ENCODE assay signal across 8 cellular contexts in the genomic region with DNA sequence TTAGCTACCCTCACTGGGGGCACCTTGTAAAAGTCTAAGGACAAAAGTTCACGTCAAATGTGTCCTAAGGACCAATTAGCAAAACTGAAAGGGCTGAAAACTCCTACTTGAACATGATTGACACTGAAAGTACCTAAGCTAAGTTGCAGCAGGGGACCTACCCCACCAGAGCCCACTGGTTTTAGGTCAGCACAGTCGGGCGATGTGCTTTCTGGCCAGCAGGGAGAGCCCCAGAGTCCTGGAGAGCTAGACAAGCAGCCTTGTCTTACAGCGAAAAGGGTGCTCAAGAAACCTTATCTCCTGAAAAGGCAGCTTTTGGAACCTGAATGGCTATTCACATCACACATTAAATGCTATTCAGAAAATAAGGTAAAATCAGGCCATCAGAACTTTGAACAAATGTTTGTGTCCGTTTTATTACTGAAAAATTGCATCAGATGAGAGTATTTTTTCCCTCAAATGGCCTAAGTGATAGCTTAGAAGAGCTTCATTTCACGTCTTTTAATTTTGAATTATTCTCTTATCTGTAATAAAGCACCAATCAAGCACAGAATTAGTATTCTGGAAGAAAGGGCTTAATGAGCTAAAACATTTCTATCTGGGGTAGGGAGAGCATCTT. TPM values are rescaled to one million over a fixed set of nuclear protein-coding genes. Genes with fewer than 3 reads are reported as not detected.
DNase-seq lines count a peak whose midpoint lies in the region; ATAC-seq, FAIRE-seq and TF ChIP-seq lines count a peak whose summit lies in the region.

No MANE protein-coding gene starts in this region.

- FAIRE-seq in urothelium cell line (lab: Jason Lieb, UNC) = no peak

- peak; percentile 78 for ATAC-seq in HG02938 (IDR thresholded peaks at IDR 0.05; ENCODE audit: unreplicated experiment)
- ATAC-seq in natural killer cell = peak; percentile 54 to 86 (median 81)
- ATAC-seq in HG02970 (IDR thresholded peaks at IDR 0.05; ENCODE audit: low FRiP score, unreplicated experiment) = no peak

- no peak overlapping the region for H3K4me3 Mint-ChIP-seq in natural killer cell

- H3K27me3 Mint-ChIP-seq in natural killer cell (ENCODE audit: low read depth in 2 of 2) = peaks cover 0 to 5% of the 10 kb centered on the region in 2 donors

- no peak overlapping the region for H3K27ac Mint-ChIP-seq in natural killer cell

- H3K36me3 ChIP-seq in GM06990 (ENCODE audit: control insufficient read depth, insufficient read depth, low read length) = no peaks in the 10 kb centered on the region

- peaks cover 17 to 32% of the 10 kb centered on the region in 2 donors for H3K4me1 Mint-ChIP-seq in natural killer cell

- peak; percentile 78 for TF ChIP-seq CTCF in GM06990 (IDR thresholded peaks at IDR 0.05; ENCODE audit: insufficient read depth, low read length, poor library complexity, severe bottlenecking)
- peak; percentile 62 for TF ChIP-seq CTCF in natural killer cell (IDR thresholded peaks at IDR 0.05)

- H3K9me3 Mint-ChIP-seq in natural killer cell = peaks cover 4 to 7% of the 10 kb centered on the region in 2 donors

- intact Hi-C loops in natural killer cell (cut with micrococcal nuclease) = no loop called here

- H3K36me3 Mint-ChIP-seq in natural killer cell = peaks cover 14% of the 10 kb centered on the region

- H3K27me3 ChIP-seq in GM06990 (replicated peaks; ENCODE audit: control insufficient read depth, insufficient read depth, low read length) = no peaks in the 10 kb centered on the region

- DNase-seq in GM06990 (ENCODE audit: extremely low read depth, insufficient read length) = peak; percentile 6
- DNase-seq in SKM-1 treated with dmso at 0.1 percent for 144 hours (lab: John Stamatoyannopoulos, UW; ENCODE audit: unreplicated experiment) = peak; percentile 2
- peak; percentile 7 for DNase-seq in astrocyte of the hippocampus (ENCODE audit: low read depth, low spot score)
- DNase-seq in natural killer cell = peak; percentile 29
- DNase-seq in superior temporal gyrus (ENCODE audit: extremely low spot score) = no peak
- no peak for DNase-seq in urothelium cell line (ENCODE audit: low spot score)

- no peak overlapping the region for H3K4me3 ChIP-seq in GM06990 (replicated peaks; ENCODE audit: low read depth, low read length)

RNA-seq across cellular contexts. Expression of a gene that starts 52.2 kb away (rescaled TPM):
- 10 to 100 TPM in 1 of 3 donors, 1 to 10 TPM in 2; 5.3 to 10.0 (median 6.8) TPM for total RNA-seq in natural killer cell

Comparison
In these comparisons a context has a peak if more than half of its experiments do, and no peak if none do; other contexts are left out.
1. DNase-seq: peak in GM06990 (single experiment), SKM-1 treated with dmso at 0.1 percent for 144 hours (single experiment), astrocyte of the hippocampus (single experiment) and natural killer cell (single experiment); none in superior temporal gyrus (single experiment) and urothelium cell line (single experiment).